In genomic region chrX:71533850-71534515, GRCh38 we compare ENCODE assay signal across 8 cellular contexts. TPM values are rescaled to one million over a fixed set of nuclear protein-coding genes. Genes with fewer than 3 reads are reported as not detected.
DNase-seq lines count a peak whose midpoint lies in the region; ATAC-seq and TF ChIP-seq lines count a peak whose summit lies in the region.

No MANE protein-coding gene starts in this region.

- H3K27ac ChIP-seq in SU-DHL-6 (ENCODE audit: low read depth, low read length): peak overlapping the region; percentile 81
- H3K27ac ChIP-seq in ascending aorta: peak overlapping the region; percentile 86 to 90

- H3K79me2 ChIP-seq in SU-DHL-6 (ENCODE audit: insufficient read depth, low read length): peaks cover 61% of the 10 kb centered on the region

- TF ChIP-seq CTCF in SU-DHL-6 (IDR thresholded peaks at IDR 0.05; ENCODE audit: insufficient read depth, low read length, poor library complexity, severe bottlenecking) (no peak), ascending aorta (IDR thresholded peaks at IDR 0.05) (no peak)

- H3K36me3 ChIP-seq in SU-DHL-6 (ENCODE audit: low read length) (peaks cover 14% of the 10 kb centered on the region; the same call in 1 of the 2 replicates), ascending aorta (no peaks in the 10 kb centered on the region)

- no peak overlapping the region for H2AFZ ChIP-seq in SU-DHL-6 (ENCODE audit: low read depth, low read length, severe bottlenecking)

- H4K20me1 ChIP-seq in SU-DHL-6 (ENCODE audit: low read depth, low read length): peaks cover 20% of the 10 kb centered on the region

- no peak for ATAC-seq in HG02938 (IDR thresholded peaks at IDR 0.05; ENCODE audit: unreplicated experiment)

- H3K9ac ChIP-seq in SU-DHL-6 (ENCODE audit: low read length): peak overlapping the region; percentile 96

- peak overlapping the region; percentile 70 for H3K4me3 ChIP-seq in SU-DHL-6 (ENCODE audit: insufficient read depth, low read length, poor library complexity, severe bottlenecking)
- peak overlapping the region; percentile 52 to 72 for H3K4me3 ChIP-seq in ascending aorta

- H3F3A ChIP-seq in SU-DHL-6 (ENCODE audit: insufficient read depth): peaks cover 5% of the 10 kb centered on the region; the same call in 1 of the 2 replicates

- peak overlapping the region; percentile 97 for H3K4me2 ChIP-seq in SU-DHL-6 (ENCODE audit: low read depth, low read length, poor library complexity, severe bottlenecking)

- intact Hi-C loops in ascending aorta (cut with DNase I): loop anchor here (5.0 to 10.0 kb wide), 3 partner anchors 42 to 252 kb away; partner anchors contain the start of genes NONO and TAF1

- peak; percentile 35 for DNase-seq in COLO668 (lab: John Stamatoyannopoulos, UW; ENCODE audit: unreplicated experiment)
- DNase-seq in KBM-7: peak; percentile 80
- DNase-seq in ascending aorta (ENCODE audit: low spot score in 2 of 2): peak in 1 of 2 donors; percentile 72
- DNase-seq in hippocampal formation (lab: John Stamatoyannopoulos, UW): peak; percentile 37 to 41
- DNase-seq in retina: peak; percentile 59
- no peak for DNase-seq in T1000 (lab: John Stamatoyannopoulos, UW)

- H3K9me2 ChIP-seq in SU-DHL-6 (replicated peaks; ENCODE audit: insufficient read depth, low read length): no peaks in the 10 kb centered on the region

- H3K4me1 ChIP-seq in ascending aorta: peaks cover 0 to 3% of the 10 kb centered on the region in 2 donors

- H3K9me3 ChIP-seq in SU-DHL-6 (ENCODE audit: insufficient read depth, low read length) (no peaks in the 10 kb centered on the region), ascending aorta (no peaks in the 10 kb centered on the region)

- in situ Hi-C loops in KBM-7 (cut with MboI; ENCODE audit: low pct_unique_long_range_greater_than_20kb, low sequenced_read_pairs): no loop called here

- H3K27me3 ChIP-seq in SU-DHL-6 (ENCODE audit: low read length) (no peaks in the 10 kb centered on the region), ascending aorta (no peaks in the 10 kb centered on the region)

RNA-seq across cellular contexts. Expression of gene OGT, which starts 1.1 kb away (rescaled TPM):
- 64.2 TPM for total RNA-seq in ascending aorta

RNA-seq across cellular contexts. Expression of gene GCNA, which starts 44.3 kb away (rescaled TPM):
- 0.96 TPM for total RNA-seq in ascending aorta
